In genomic region chrX:40537310-40537709, GRCh38 we compare ENCODE assay signal across 28 cellular contexts.
"Had no signal": no experiment of that assay in that cellular context is flagged by ENCODE, and none has a peak within 500 bp of the region (broad histone marks: within the 10 kb centered on the region; RNA-seq: fewer than 3 reads in every experiment).

No MANE protein-coding gene starts in this region.

- H3K4me3 ChIP-seq: colonic mucosa, coronary artery, dorsolateral prefrontal cortex, esophagus muscularis mucosa, esophagus squamous epithelium, gastrocnemius medialis, gastroesophageal sphincter, heart left ventricle, heart right ventricle had no signal

- H3K4me1 ChIP-seq: colonic mucosa, esophagus muscularis mucosa, foreskin keratinocyte, gastrocnemius medialis, gastroesophageal sphincter had no signal

- H3K27ac Mint-ChIP-seq: dendritic cell treated with granulocyte-macrophage colony-stimulating factor and Interleukin-4, amounts not matched to agents 40 ng/mL and 50 ng/mL, for 4 days; effector memory CD8-positive, alpha-beta T cell; endodermal cell had no signal

- H3K9me3 Mint-ChIP-seq: dendritic cell treated with granulocyte-macrophage colony-stimulating factor and Interleukin-4, amounts not matched to agents 40 ng/mL and 50 ng/mL, for 4 days; effector memory CD8-positive, alpha-beta T cell had no signal

- ATAC-seq: effector memory CD8-positive, alpha-beta T cell; esophagus mucosa; foreskin keratinocyte; gastrocnemius medialis; gastroesophageal sphincter; heart left ventricle; heart right ventricle had no signal

- H3K27me3 ChIP-seq: colonic mucosa, esophagus squamous epithelium, foreskin keratinocyte, gastroesophageal sphincter had no signal

- FAIRE-seq: colon, endometrium, endothelial cell of umbilical vein, frontal cortex had no signal

- DNase-seq: colonic mucosa; cortex of kidney; dermis blood vessel endothelial cell; dorsolateral prefrontal cortex; effector CD4-positive, alpha-beta T cell; effector CD8-positive, alpha-beta T cell; effector memory CD4-positive, alpha-beta T cell; effector memory CD8-positive, alpha-beta T cell; endodermal cell; esophagus squamous epithelium; foreskin fibroblast; foreskin keratinocyte; foreskin melanocyte; gastrocnemius medialis; glutamatergic neuron; head of caudate nucleus; heart left ventricle; heart right ventricle had no signal

- H3K4me3 Mint-ChIP-seq: dendritic cell treated with granulocyte-macrophage colony-stimulating factor and Interleukin-4, amounts not matched to agents 40 ng/mL and 50 ng/mL, for 4 days; effector memory CD8-positive, alpha-beta T cell; endodermal cell had no signal

- H3K27ac ChIP-seq: colonic mucosa, coronary artery, dorsolateral prefrontal cortex, epithelial cell of prostate, esophagus muscularis mucosa, esophagus squamous epithelium, foreskin keratinocyte, gastrocnemius medialis, gastroesophageal sphincter, heart left ventricle, heart right ventricle had no signal

- H3K9me3 ChIP-seq: colonic mucosa, esophagus muscularis mucosa, esophagus squamous epithelium, gastrocnemius medialis, gastroesophageal sphincter, heart left ventricle, heart right ventricle had no signal

- H3K36me3 ChIP-seq: colonic mucosa, esophagus muscularis mucosa, esophagus squamous epithelium, gastrocnemius medialis, gastroesophageal sphincter, heart left ventricle, heart right ventricle had no signal
